ENCODE assay signal across 15 cellular contexts in the genomic region with DNA sequence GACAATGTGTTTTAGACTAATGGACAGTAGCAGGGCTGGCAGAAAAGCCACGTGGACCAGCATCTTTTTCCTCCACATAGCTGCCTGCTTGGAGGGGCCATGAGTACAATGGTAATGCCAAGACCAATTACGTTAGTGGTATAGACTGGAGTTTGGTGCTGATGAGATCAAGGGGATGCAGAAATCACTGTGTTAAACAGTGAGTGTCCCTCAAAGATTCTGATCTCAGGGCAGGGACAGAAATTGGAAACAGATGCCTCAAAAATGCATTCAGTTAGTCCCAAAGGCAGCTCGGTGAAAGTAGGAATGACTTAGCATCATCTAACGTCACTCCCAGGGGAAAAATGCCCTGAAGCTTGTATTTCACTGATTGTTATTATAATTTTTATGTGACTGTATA.
"Had no signal": no experiment of that assay in that cellular context is flagged by ENCODE, and none has a peak within 500 bp of the region (broad histone marks: within the 10 kb centered on the region; RNA-seq: fewer than 3 reads in every experiment).

No MANE protein-coding gene starts in this region.

- ATAC-seq: body of pancreas; effector memory CD8-positive, alpha-beta T cell; left ventricle myocardium superior; naive thymus-derived CD4-positive, alpha-beta T cell had no signal

- H3K9me3 Mint-ChIP-seq: activated T-helper 1 cell treated with anti-CD3 and anti-CD28 coated beads, Interleukin-12 subunit alpha, Interleukin-12 subunit beta, Interleukin-2, Interleukin-4 antibody, amounts not matched to agents 30 ng/mL and 10 ng/mL and 1 ng/mL, durations not matched to agents 14 hours and 24 hours and 36 hours; effector memory CD8-positive, alpha-beta T cell; neural progenitor cell had no signal

- H3K4me1 Mint-ChIP-seq: neural progenitor cell had no signal

- H3K27me3 Mint-ChIP-seq: activated naive CD8-positive, alpha-beta T cell; effector memory CD8-positive, alpha-beta T cell had no signal

- DNase-seq: activated CD4-positive, CD25-positive, alpha-beta regulatory T cell treated with anti-CD3 and anti-CD28 coated beads, Interleukin-2, amount 50 U/mL, for 72 hours; activated gamma-delta T cell treated with Interleukin-2 at 50 U/mL for 16 hours; body of pancreas; effector memory CD8-positive, alpha-beta T cell; left ventricle myocardium superior; naive thymus-derived CD4-positive, alpha-beta T cell; stimulated activated CD4-positive, alpha-beta T cell treated with anti-CD3 and anti-CD28 coated beads, Interleukin-12 subunit alpha, Interleukin-12 subunit beta, amount 100 ng/mL, for 4 hours; stimulated activated CD4-positive, alpha-beta T cell treated with anti-CD3 and anti-CD28 coated beads, Interleukin-1b, Interleukin-23, amount 100 ng/mL, for 48 hours; stimulated activated CD8-positive, alpha-beta memory T cell treated with anti-CD3 and anti-CD28 coated beads, Interleukin-4, amount 100 ng/mL, for 48 hours; stimulated activated naive CD4-positive, alpha-beta T cell; tibial artery had no signal

- H3K27ac Mint-ChIP-seq: activated naive CD8-positive, alpha-beta T cell; activated T-helper 1 cell treated with anti-CD3 and anti-CD28 coated beads, Interleukin-12 subunit alpha, Interleukin-12 subunit beta, Interleukin-2, Interleukin-4 antibody, amounts not matched to agents 30 ng/mL and 10 ng/mL and 1 ng/mL, durations not matched to agents 14 hours and 24 hours and 36 hours; effector memory CD8-positive, alpha-beta T cell; memory B cell; naive thymus-derived CD4-positive, alpha-beta T cell; neural progenitor cell had no signal

- H3K4me3 Mint-ChIP-seq: activated naive CD8-positive, alpha-beta T cell; activated T-helper 1 cell treated with anti-CD3 and anti-CD28 coated beads, Interleukin-12 subunit alpha, Interleukin-12 subunit beta, Interleukin-2, Interleukin-4 antibody, amounts not matched to agents 30 ng/mL and 10 ng/mL and 1 ng/mL, durations not matched to agents 14 hours and 24 hours and 36 hours; effector memory CD8-positive, alpha-beta T cell; memory B cell; naive thymus-derived CD4-positive, alpha-beta T cell; neural progenitor cell had no signal
